13 cellular contexts compared by ENCODE assay signal in genomic region chr2:23900133-23900926, GRCh38. TPM values are rescaled to one million over a fixed set of nuclear protein-coding genes. Genes with fewer than 3 reads are reported as not detected.
A peak's percentile ranks its signal among the peaks of the same experiment; 100 is the strongest.
DNase-seq lines count a peak whose midpoint lies in the region; ATAC-seq and TF ChIP-seq lines count a peak whose summit lies in the region.
"Had no signal": no experiment of that assay in that cellular context is flagged by ENCODE, and none has a peak within 500 bp of the region (broad histone marks: within the 10 kb centered on the region; RNA-seq: fewer than 3 reads in every experiment).

No MANE protein-coding gene starts in this region.

- H3K27ac ChIP-seq in gastroesophageal sphincter, result peak overlapping the region in 3 of 4 donors; percentile 10 to 54 (median 40)
- H3K27ac ChIP-seq in CD8-positive, alpha-beta memory T cell (ENCODE audit: low read depth, low read length), result no peak overlapping the region
- H3K27ac ChIP-seq: SK-N-MC had no signal

- 85% methylated on average over 10 of the region's 12 CpGs; no CpG with 5 or more reads in 1 of the 2 donors for WGBS in gastroesophageal sphincter (ENCODE audit: low coverage in 1 of 2), 2 donors

- peak overlapping the region; percentile 43 for H3K27ac Mint-ChIP-seq in stimulated activated effector memory CD8-positive, alpha-beta T cell treated with anti-CD3 and anti-CD28 coated beads, Interleukin-12 subunit alpha, Interleukin-12 subunit beta, amount 100 ng/mL, for 72 hours
- H3K27ac Mint-ChIP-seq in CD8-positive, alpha-beta memory T cell, result peak overlapping the region in 1 of 8 donors; percentile 29
- H3K27ac Mint-ChIP-seq: progenitor cell of endocrine pancreas had no signal

- peaks cover 20% of the 10 kb centered on the region for H3K4me1 Mint-ChIP-seq in stimulated activated effector memory CD8-positive, alpha-beta T cell treated with anti-CD3 and anti-CD28 coated beads, Interleukin-12 subunit alpha, Interleukin-12 subunit beta, amount 100 ng/mL, for 72 hours
- peaks cover 42 to 66% (median 50%) of the 10 kb centered on the region in 3 donors for H3K4me1 Mint-ChIP-seq in CD8-positive, alpha-beta memory T cell

- H3K4me3 ChIP-seq in gastroesophageal sphincter, result no peak overlapping the region
- H3K4me3 ChIP-seq in CD8-positive, alpha-beta memory T cell (ENCODE audit: low read length), result no peak overlapping the region
- H3K4me3 ChIP-seq: coronary artery, SK-N-MC had no signal

- H3K36me3 Mint-ChIP-seq in stimulated activated effector memory CD8-positive, alpha-beta T cell treated with anti-CD3 and anti-CD28 coated beads, Interleukin-12 subunit alpha, Interleukin-12 subunit beta, amount 100 ng/mL, for 72 hours, result no peaks in the 10 kb centered on the region
- peaks cover 0 to 4% (median 3%) of the 10 kb centered on the region in 3 donors for H3K36me3 Mint-ChIP-seq in CD8-positive, alpha-beta memory T cell

- POLR2A ChIA-PET in CD8-positive, alpha-beta memory T cell (lab: Charles Lee), result interaction anchor here (0.6 kb wide), 1 partner anchor 23 kb away, joined by 3 read pairs; no protein-coding TSS in a partner anchor

- TF ChIP-seq EP300 in gastroesophageal sphincter (IDR thresholded peaks at IDR 0.05), result no peak

- no peaks in the 10 kb centered on the region for H3K27me3 Mint-ChIP-seq in CD8-positive, alpha-beta memory T cell
- H3K27me3 Mint-ChIP-seq: progenitor cell of endocrine pancreas had no signal

- ATAC-seq in SK-N-SH treated with all-trans-retinoic acid at 6 μM for 48 hours (peak; percentile 49), gastroesophageal sphincter (no peak), HG02938 (IDR thresholded peaks at IDR 0.05; ENCODE audit: unreplicated experiment) (no peak)
- ATAC-seq in stimulated activated effector memory CD8-positive, alpha-beta T cell treated with anti-CD3 and anti-CD28 coated beads, Interleukin-12 subunit alpha, Interleukin-12 subunit beta, amount 100 ng/mL, for 72 hours, result no peak

- H3K4me1 ChIP-seq in gastroesophageal sphincter, result peaks cover 5 to 54% (median 8%) of the 10 kb centered on the region in 3 donors
- peaks cover 15% of the 10 kb centered on the region for H3K4me1 ChIP-seq in CD8-positive, alpha-beta memory T cell (ENCODE audit: insufficient read depth, low read length)

- TF ChIP-seq POLR2A in gastroesophageal sphincter (IDR thresholded peaks at IDR 0.05), result no peak

- H3K27me3 ChIP-seq in gastroesophageal sphincter, result no peaks in the 10 kb centered on the region
- H3K27me3 ChIP-seq in CD8-positive, alpha-beta memory T cell (ENCODE audit: insufficient read depth, low read length, poor library complexity, severe bottlenecking), result no peaks in the 10 kb centered on the region

- TF ChIP-seq CTCF in gastroesophageal sphincter (IDR thresholded peaks at IDR 0.05), result no peak

- H3K4me3 Mint-ChIP-seq in stimulated activated effector memory CD8-positive, alpha-beta T cell treated with anti-CD3 and anti-CD28 coated beads, Interleukin-12 subunit alpha, Interleukin-12 subunit beta, amount 100 ng/mL, for 72 hours, result no peak overlapping the region
- no peak overlapping the region for H3K4me3 Mint-ChIP-seq in CD8-positive, alpha-beta memory T cell

- H3K9me3 ChIP-seq in gastroesophageal sphincter, result no peaks in the 10 kb centered on the region
- H3K9me3 ChIP-seq in CD8-positive, alpha-beta memory T cell (ENCODE audit: low read length), result no peaks in the 10 kb centered on the region

- H3K9me3 Mint-ChIP-seq in stimulated activated effector memory CD8-positive, alpha-beta T cell treated with anti-CD3 and anti-CD28 coated beads, Interleukin-12 subunit alpha, Interleukin-12 subunit beta, amount 100 ng/mL, for 72 hours, result no peaks in the 10 kb centered on the region
- no peaks in the 10 kb centered on the region for H3K9me3 Mint-ChIP-seq in CD8-positive, alpha-beta memory T cell

- no peaks in the 10 kb centered on the region for H3K36me3 ChIP-seq in gastroesophageal sphincter
- H3K36me3 ChIP-seq in CD8-positive, alpha-beta memory T cell (ENCODE audit: insufficient read depth, low read length), result no peaks in the 10 kb centered on the region

- CTCF ChIA-PET in CD8-positive, alpha-beta memory T cell (lab: Charles Lee), result interaction anchor here (0.8 to 0.9 kb wide), 2 partner anchors 21 to 24 kb away, joined by 3 read pairs; no protein-coding TSS in a partner anchor

- peak; percentile 38 for DNase-seq in GM03348 (ENCODE audit: low spot score)
- DNase-seq in stimulated activated effector memory CD8-positive, alpha-beta T cell treated with anti-CD3 and anti-CD28 coated beads, Interleukin-12 subunit alpha, Interleukin-12 subunit beta, amount 100 ng/mL, for 72 hours (ENCODE audit: low spot score in 2 of 2), result no peak
- no peak for DNase-seq in CD8-positive, alpha-beta memory T cell
- DNase-seq in NCI-H1930 (lab: John Stamatoyannopoulos, UW), result no peak
- DNase-seq in activated T-cell treated with anti-CD3 and anti-CD28 coated beads for 4 hours, result no peak
- DNase-seq: GDM1, NCI-H187 treated with DMSO at 0.1 percent for 48 hours had no signal

TF ChIP-seq in SK-N-SH treated with all-trans-retinoic acid at 6 μM for 48 hours, 23 proteins besides CTCF, POLR2A, EP300 and RAD21 (continues in another document):
- TF ChIP-seq OSR1 (CRISPR knock-in tag; IDR thresholded peaks at IDR 0.05) (no peak), ESRRG (CRISPR knock-in tag; IDR thresholded peaks at IDR 0.05) (no peak), ISL1 (CRISPR knock-in tag; IDR thresholded peaks at IDR 0.05) (no peak), ZC3H10 (CRISPR knock-in tag; IDR thresholded peaks at IDR 0.05) (no peak), RARB (CRISPR knock-in tag; IDR thresholded peaks at IDR 0.05) (no peak), PPARA (CRISPR knock-in tag; IDR thresholded peaks at IDR 0.05; ENCODE audit: borderline replicate concordance) (no peak), ZNF70 (CRISPR knock-in tag; IDR thresholded peaks at IDR 0.05) (no peak), ZNF565 (CRISPR knock-in tag; conservative IDR thresholded peaks at IDR 0.05; ENCODE audit: low read depth) (no peak), ZFP30 (CRISPR knock-in tag; IDR thresholded peaks at IDR 0.05) (no peak), PATZ1 (CRISPR knock-in tag; IDR thresholded peaks at IDR 0.05; ENCODE audit: borderline replicate concordance) (no peak), TCF4 (CRISPR knock-in tag; IDR thresholded peaks at IDR 0.05; ENCODE audit: borderline replicate concordance) (no peak), ZNF8 (CRISPR knock-in tag; IDR thresholded peaks at IDR 0.05) (no peak), CREB5 (CRISPR knock-in tag; IDR thresholded peaks at IDR 0.05; ENCODE audit: low read depth) (no peak), CSRNP3 (CRISPR knock-in tag; IDR thresholded peaks at IDR 0.05) (no peak), TOX (CRISPR knock-in tag; IDR thresholded peaks at IDR 0.05; ENCODE audit: borderline replicate concordance) (no peak), CSDC2 (CRISPR knock-in tag; IDR thresholded peaks at IDR 0.05) (no peak)

RNA-seq across cellular contexts. Expression of gene ATAD2B, which starts 26.6 kb away (rescaled TPM):
- 10 to 100 TPM; 10.4 to 36.1 (median 16.8) TPM for total RNA-seq in gastroesophageal sphincter
- 10 to 100 TPM; 15.4 to 16.8 TPM for total RNA-seq in CD8-positive, alpha-beta memory T cell
- polyA plus RNA-seq in CD8-positive, alpha-beta memory T cell, result 10.4 TPM

RNA-seq across cellular contexts. Expression of gene UBXN2A, which starts 39.9 kb away (rescaled TPM):
- 10 to 100 TPM; 19.1 to 29.3 (median 22.2) TPM for total RNA-seq in gastroesophageal sphincter
- 10 to 100 TPM; 13.3 to 13.9 TPM for total RNA-seq in CD8-positive, alpha-beta memory T cell
- 14.3 TPM for polyA plus RNA-seq in CD8-positive, alpha-beta memory T cell
